In genomic region chr4:34932591-34932990, GRCh38 we compare ENCODE assay signal across 31 cellular contexts.
"Had no signal": no experiment of that assay in that cellular context is flagged by ENCODE, and none has a peak within 500 bp of the region (broad histone marks: within the 10 kb centered on the region; RNA-seq: fewer than 3 reads in every experiment).

No MANE protein-coding gene starts in this region.

- DNase-seq: activated CD4-positive, alpha-beta memory T cell treated with anti-CD3 and anti-CD28 coated beads for 36 hours; activated CD4-positive, alpha-beta T cell treated with anti-CD3 and anti-CD28 coated beads, Interleukin-2, amount 10 ng/mL, durations not matched to agents 24 days and 14 days; activated CD4-positive, CD25-positive, alpha-beta regulatory T cell treated with anti-CD3 and anti-CD28 coated beads, Interleukin-2, amount 50 U/mL, for 72 hours; activated CD8-positive, alpha-beta memory T cell treated with anti-CD3 and anti-CD28 coated beads, Interleukin-2, amount 50 U/mL, for 4 hours; activated effector memory CD4-positive, alpha-beta T cell treated with anti-CD3 and anti-CD28 coated beads, Interleukin-2, amount 50 U/mL, for 16 hours; activated naive CD4-positive, alpha-beta T cell treated with anti-CD3 and anti-CD28 coated beads for 36 hours; activated naive CD8-positive, alpha-beta T cell treated with anti-CD3 and anti-CD28 coated beads for 36 hours; activated T-cell treated with anti-CD3 and anti-CD28 coated beads, Interleukin-2, amount 50 U/mL, for 1 hour; adrenal gland; dorsolateral prefrontal cortex; effector memory CD8-positive, alpha-beta T cell; foreskin fibroblast; heart left ventricle; hypothalamus; mucosa of descending colon; posterior cingulate gyrus; right cardiac atrium; stimulated activated CD4-positive, alpha-beta T cell treated with anti-CD3 and anti-CD28 coated beads, Interleukin-15, amount 100 ng/mL, for 24 hours; stimulated activated CD4-positive, alpha-beta T cell treated with anti-CD3 and anti-CD28 coated beads, Interleukin-2, amount 100 ng/mL, for 24 hours; stimulated activated naive B cell treated with anti-CD40 and anti-IgM and Interleukin-4, amounts not matched to agents 10 μg/mL and 1 μg/mL and 100 μg/mL, for 72 hours; stomach; T-helper 2 cell; thyroid gland had no signal

- H3K27me3 ChIP-seq: adrenal gland, ascending aorta, dorsolateral prefrontal cortex, heart left ventricle, stomach, thyroid gland had no signal

- H3K36me3 Mint-ChIP-seq: activated CD4-positive, alpha-beta memory T cell treated with anti-CD3 and anti-CD28 coated beads for 36 hours; activated naive CD8-positive, alpha-beta T cell treated with anti-CD3 and anti-CD28 coated beads for 36 hours; brain; natural killer cell treated with Interleukin-12 subunit alpha and Interleukin-12 subunit beta and Interleukin-15 and Interleukin-18, amount 100 ng/mL, for 72 hours; stimulated activated naive B cell treated with anti-CD40 and anti-IgM and Interleukin-4, amounts not matched to agents 10 μg/mL and 1 μg/mL and 100 μg/mL, for 72 hours had no signal

- H3K27ac ChIP-seq: adrenal gland, ascending aorta, coronary artery, dorsolateral prefrontal cortex, heart left ventricle, stomach, thyroid gland had no signal

- H3K36me3 ChIP-seq: adrenal gland, ascending aorta, heart left ventricle, stomach, thyroid gland had no signal

- H3K27ac Mint-ChIP-seq: activated CD4-positive, alpha-beta memory T cell treated with anti-CD3 and anti-CD28 coated beads for 36 hours; activated CD4-positive, alpha-beta T cell treated with anti-CD3 and anti-CD28 coated beads, Interleukin-2, amount 10 ng/mL, durations not matched to agents 24 days and 14 days; activated naive CD4-positive, alpha-beta T cell treated with anti-CD3 and anti-CD28 coated beads for 36 hours; activated naive CD8-positive, alpha-beta T cell treated with anti-CD3 and anti-CD28 coated beads for 36 hours; activated T-helper 1 cell treated with anti-CD3 and anti-CD28 coated beads, Interleukin-12 subunit alpha, Interleukin-12 subunit beta, Interleukin-2, Interleukin-4 antibody, amounts not matched to agents 30 ng/mL and 10 ng/mL and 1 ng/mL, durations not matched to agents 14 hours and 24 hours and 36 hours; brain; effector memory CD8-positive, alpha-beta T cell; natural killer cell treated with Interleukin-12 subunit alpha and Interleukin-12 subunit beta and Interleukin-15 and Interleukin-18, amount 100 ng/mL, for 72 hours; stimulated activated naive B cell treated with anti-CD40 and anti-IgM and Interleukin-4, amounts not matched to agents 10 μg/mL and 1 μg/mL and 100 μg/mL, for 72 hours had no signal

- H3K27me3 Mint-ChIP-seq: activated CD4-positive, alpha-beta memory T cell treated with anti-CD3 and anti-CD28 coated beads for 36 hours; activated CD4-positive, alpha-beta T cell treated with anti-CD3 and anti-CD28 coated beads, Interleukin-2, amount 10 ng/mL, durations not matched to agents 24 days and 14 days; activated naive CD8-positive, alpha-beta T cell treated with anti-CD3 and anti-CD28 coated beads for 36 hours; effector memory CD8-positive, alpha-beta T cell; natural killer cell treated with Interleukin-12 subunit alpha and Interleukin-12 subunit beta and Interleukin-15 and Interleukin-18, amount 100 ng/mL, for 72 hours; stimulated activated naive B cell treated with anti-CD40 and anti-IgM and Interleukin-4, amounts not matched to agents 10 μg/mL and 1 μg/mL and 100 μg/mL, for 72 hours had no signal

- H3K4me1 ChIP-seq: adrenal gland, ascending aorta, heart left ventricle, stomach, thyroid gland had no signal

- H3K4me3 ChIP-seq: adrenal gland, ascending aorta, coronary artery, dorsolateral prefrontal cortex, heart left ventricle, lung, mucosa of descending colon, stomach, thyroid gland had no signal

- H3K9me3 ChIP-seq: adrenal gland, ascending aorta, thyroid gland had no signal

- H3K9me3 Mint-ChIP-seq: activated T-helper 1 cell treated with anti-CD3 and anti-CD28 coated beads, Interleukin-12 subunit alpha, Interleukin-12 subunit beta, Interleukin-2, Interleukin-4 antibody, amounts not matched to agents 30 ng/mL and 10 ng/mL and 1 ng/mL, durations not matched to agents 14 hours and 24 hours and 36 hours had no signal

- ATAC-seq: effector memory CD8-positive, alpha-beta T cell; esophagus mucosa; heart left ventricle; left lobe of liver; mucosa of descending colon; natural killer cell treated with Interleukin-12 subunit alpha and Interleukin-12 subunit beta and Interleukin-15 and Interleukin-18, amount 100 ng/mL, for 72 hours; right cardiac atrium; stimulated activated naive B cell treated with anti-CD40 and anti-IgM and Interleukin-4, amounts not matched to agents 10 μg/mL and 1 μg/mL and 100 μg/mL, for 72 hours had no signal

- H3K4me1 Mint-ChIP-seq: activated CD4-positive, alpha-beta T cell treated with anti-CD3 and anti-CD28 coated beads, Interleukin-2, amount 10 ng/mL, durations not matched to agents 24 days and 14 days; activated naive CD8-positive, alpha-beta T cell treated with anti-CD3 and anti-CD28 coated beads for 36 hours; brain; stimulated activated naive B cell treated with anti-CD40 and anti-IgM and Interleukin-4, amounts not matched to agents 10 μg/mL and 1 μg/mL and 100 μg/mL, for 72 hours had no signal

- H3K4me3 Mint-ChIP-seq: activated CD4-positive, alpha-beta memory T cell treated with anti-CD3 and anti-CD28 coated beads for 36 hours; activated CD4-positive, alpha-beta T cell treated with anti-CD3 and anti-CD28 coated beads, Interleukin-2, amount 10 ng/mL, durations not matched to agents 24 days and 14 days; activated naive CD4-positive, alpha-beta T cell treated with anti-CD3 and anti-CD28 coated beads for 36 hours; activated naive CD8-positive, alpha-beta T cell treated with anti-CD3 and anti-CD28 coated beads for 36 hours; activated T-helper 1 cell treated with anti-CD3 and anti-CD28 coated beads, Interleukin-12 subunit alpha, Interleukin-12 subunit beta, Interleukin-2, Interleukin-4 antibody, amounts not matched to agents 30 ng/mL and 10 ng/mL and 1 ng/mL, durations not matched to agents 14 hours and 24 hours and 36 hours; brain; effector memory CD8-positive, alpha-beta T cell; natural killer cell treated with Interleukin-12 subunit alpha and Interleukin-12 subunit beta and Interleukin-15 and Interleukin-18, amount 100 ng/mL, for 72 hours; stimulated activated naive B cell treated with anti-CD40 and anti-IgM and Interleukin-4, amounts not matched to agents 10 μg/mL and 1 μg/mL and 100 μg/mL, for 72 hours had no signal
